ENCODE assay signal across 8 cellular contexts in the genomic region with DNA sequence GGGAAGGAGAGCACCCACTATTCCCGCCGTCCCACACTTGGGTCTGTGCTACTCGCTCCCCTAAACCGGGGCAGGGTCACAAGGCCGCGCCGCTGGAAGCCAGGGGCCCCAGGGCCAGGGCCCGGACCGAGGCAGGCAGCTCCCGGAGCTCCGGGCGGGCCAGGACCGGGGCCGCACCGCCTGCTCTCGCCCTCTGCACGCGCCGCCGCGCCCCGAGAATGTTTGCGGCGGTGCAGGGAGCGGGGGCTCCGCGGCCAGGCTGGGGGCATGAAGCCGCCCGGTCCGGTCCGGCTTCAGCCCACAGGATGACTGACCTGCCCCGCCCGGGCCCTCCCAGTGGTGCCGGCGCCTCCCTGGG. TPM values are rescaled to one million over a fixed set of nuclear protein-coding genes. Genes with fewer than 3 reads are reported as not detected.
DNase-seq lines count a peak whose midpoint lies in the region; ATAC-seq and TF ChIP-seq lines count a peak whose summit lies in the region.

No MANE protein-coding gene starts in this region.

- DNase-seq in fibroblast of pulmonary artery (ENCODE audit: low read depth) (no peak), gastrocnemius medialis (no peak), HT-29 (ENCODE audit: low spot score) (no peak), globus pallidus (ENCODE audit: low spot score) (no peak)

- peak overlapping the region; percentile 82 for H3K4me3 ChIP-seq in OCI-LY3 (ENCODE audit: low read length)
- peak overlapping the region; percentile 62 for H3K4me3 ChIP-seq in fibroblast of pulmonary artery (replicated peaks; ENCODE audit: low read depth, low read length)
- peak overlapping the region; percentile 54 to 85 (median 68) for H3K4me3 ChIP-seq in gastrocnemius medialis

- ATAC-seq in GM18909 (IDR thresholded peaks at IDR 0.05; ENCODE audit: poor library complexity, unreplicated experiment) = peak; percentile 22
- no peak for ATAC-seq in gastrocnemius medialis
- ATAC-seq in HG02759 (IDR thresholded peaks at IDR 0.05; ENCODE audit: unreplicated experiment) = no peak
- ATAC-seq in GM18868 (IDR thresholded peaks at IDR 0.05; ENCODE audit: unreplicated experiment) = no peak

- H3K27me3 ChIP-seq in OCI-LY3 (ENCODE audit: low read depth, low read length) = peaks cover 5% of the 10 kb centered on the region; the same call in 1 of the 2 replicates
- H3K27me3 ChIP-seq in gastrocnemius medialis = peaks cover 0 to 8% (median 0%) of the 10 kb centered on the region in 3 donors

- no peak for TF ChIP-seq POLR2A in gastrocnemius medialis (IDR thresholded peaks at IDR 0.05)

- H2AFZ ChIP-seq in OCI-LY3 (ENCODE audit: low read depth, low read length) = peak overlapping the region; percentile 98; the same call in 1 of the 2 replicates

- H3K9me3 ChIP-seq in OCI-LY3 (ENCODE audit: insufficient read depth, low read length) (no peaks in the 10 kb centered on the region; the same call in 1 of the 2 replicates), gastrocnemius medialis (no peaks in the 10 kb centered on the region)

- H3K4me1 ChIP-seq in OCI-LY3 (ENCODE audit: low read length) (peaks cover 15% of the 10 kb centered on the region), gastrocnemius medialis (no peaks in the 10 kb centered on the region)

- H3K36me3 ChIP-seq in OCI-LY3 (replicated peaks; ENCODE audit: low read depth, low read length) = no peaks in the 10 kb centered on the region
- no peaks in the 10 kb centered on the region for H3K36me3 ChIP-seq in gastrocnemius medialis

- H4K20me1 ChIP-seq in OCI-LY3 (ENCODE audit: insufficient read depth, low read length) = no peaks in the 10 kb centered on the region

- intact Hi-C loops in gastrocnemius medialis (cut with DNase I; ENCODE audit: low total_unique reads) = no loop called here

- peak overlapping the region; percentile 64 for H3K9ac ChIP-seq in OCI-LY3 (ENCODE audit: low read length)

- no peaks in the 10 kb centered on the region for H3K79me2 ChIP-seq in OCI-LY3 (ENCODE audit: low read length)

- H3K27ac ChIP-seq in OCI-LY3 (ENCODE audit: low read length) (no peak overlapping the region), gastrocnemius medialis (no peak overlapping the region)

- in situ Hi-C loops in gastrocnemius medialis (cut with MboI; ENCODE audit: low sequenced_read_pairs in 4 of 4) = no loop called here

- TF ChIP-seq CTCF in OCI-LY3 (IDR thresholded peaks at IDR 0.05; ENCODE audit: low read depth, low read length) (no peak), fibroblast of pulmonary artery (IDR thresholded peaks at IDR 0.05; ENCODE audit: low read length, missing control alignments) (no peak), gastrocnemius medialis (IDR thresholded peaks at IDR 0.05 in 4 of 5, conservative IDR thresholded peaks at IDR 0.05 in 1 of 5) (no peak)

- H3K4me2 ChIP-seq in OCI-LY3 (ENCODE audit: low read length) = peak overlapping the region; percentile 88

RNA-seq across cellular contexts. Expression of a gene that starts 0.4 kb away (rescaled TPM):
- total RNA-seq in gastrocnemius medialis = under 1 TPM in 1 of 4 donors, not detected in 3; 0.58 TPM
- 8.3 and 9.6 TPM in 2 replicates for total RNA-seq in HT-29 (2014; rRNA removed; shearing (Covaris generic))
